Comparison of ENCODE assay signal across 17 cellular contexts in genomic region chr21:44616591-44616926, GRCh38. TPM values are rescaled to one million over a fixed set of nuclear protein-coding genes. Genes with fewer than 3 reads are reported as not detected.
DNase-seq lines count a peak whose midpoint lies in the region; ATAC-seq and TF ChIP-seq lines count a peak whose summit lies in the region.
"Had no signal": no experiment of that assay in that cellular context is flagged by ENCODE, and none has a peak within 500 bp of the region (broad histone marks: within the 10 kb centered on the region; RNA-seq: fewer than 3 reads in every experiment).

No MANE protein-coding gene starts in this region.

- peak overlapping the region; percentile 25 for H3K4me3 Mint-ChIP-seq in CD4-positive, alpha-beta T cell

- TF ChIP-seq CTCF in CD4-positive, alpha-beta T cell (IDR thresholded peaks at IDR 0.05): no peak
- no peak for TF ChIP-seq CTCF in mammary epithelial cell (conservative IDR thresholded peaks at IDR 0.05 in 1 of 2, IDR thresholded peaks at IDR 0.05 in 1 of 2; ENCODE audit: extremely low read depth in 1 of 2, insufficient read depth in 1 of 2, low read depth in 1 of 2, low read length in 2 of 2)
- TF ChIP-seq CTCF in stomach (IDR thresholded peaks at IDR 0.05): no peak

- peaks cover 30 to 54% (median 46%) of the 10 kb centered on the region in 10 experiments for H3K4me1 ChIP-seq in BLaER1 treated with 17β-estradiol and CSF1 and Interleukin-3, amounts not matched to agents 10 nM and 100 nM
- H3K4me1 ChIP-seq in mammary epithelial cell (ENCODE audit: insufficient read depth, low read length) (peaks cover 15% of the 10 kb centered on the region), stomach (no peaks in the 10 kb centered on the region)

- H4K20me1 ChIP-seq in BLaER1 treated with 17β-estradiol and CSF1 and Interleukin-3, amounts not matched to agents 10 nM and 100 nM: no peaks in the 10 kb centered on the region
- no peaks in the 10 kb centered on the region for H4K20me1 ChIP-seq in mammary epithelial cell (ENCODE audit: insufficient read depth, low read length)

- peaks cover 16% of the 10 kb centered on the region for H3K9me3 Mint-ChIP-seq in CD4-positive, alpha-beta T cell

- peak overlapping the region; percentile 1 for H2AFZ ChIP-seq in mammary epithelial cell (ENCODE audit: low read depth, low read length)
- H2AFZ ChIP-seq: PC-9 had no signal

- TF ChIP-seq POLR2A in stomach (IDR thresholded peaks at IDR 0.05): no peak

- in situ Hi-C loops in mammary epithelial cell (cut with MboI; ENCODE audit: low sequenced_read_pairs in 2 of 2): no loop called here

- peaks cover 52% of the 10 kb centered on the region for H3K4me1 Mint-ChIP-seq in CD4-positive, alpha-beta T cell (ENCODE audit: low read depth)

- intact Hi-C loops in CD4-positive, alpha-beta T cell (cut with DNase I, micrococcal nuclease): loop anchor here (5.0 to 10.0 kb wide), 3 partner anchors 36 to 106 kb away; partner anchors contain the start of genes KRTAP10-1 (in 1 of the 2) and KRTAP12-4 (in 1 of the 2)
- intact Hi-C loops in mammary epithelial cell (cut with micrococcal nuclease): no loop called here
- intact Hi-C loops in stomach (cut with DNase I; ENCODE audit: low total_unique reads): no loop called here

- 1% methylated on average over 14 of the region's 16 CpGs for WGBS in mammary epithelial cell (ENCODE audit: low coverage, missing lambda C conversion rate)
- WGBS in stomach, 5 donors: 70 to 83% (median 78%) methylated on average over 8 to 16 of the region's 16 CpGs

- DNase-seq in CD4-positive, alpha-beta T cell: no peak
- DNase-seq in mammary epithelial cell (peak; percentile 62), left kidney (ENCODE audit: low read depth, low spot score) (peak; percentile 44), NCI-H2081 (lab: John Stamatoyannopoulos, UW) (no peak), stomach (no peak), cerebellar nuclear complex (lab: John Stamatoyannopoulos, UW) (no peak)
- DNase-seq: DND-41, GDM1, IMR-90, Kasumi-1, NCI-H226, PC-9, Right ventricle myocardium superior had no signal

- H3K27ac ChIP-seq in BLaER1 treated with 17β-estradiol and CSF1 and Interleukin-3, amounts not matched to agents 10 nM and 100 nM: no peak overlapping the region; a peak in 1 of 22 replicates
- H3K27ac ChIP-seq in CD4-positive, alpha-beta T cell (ENCODE audit: low read depth, low read length): no peak overlapping the region
- H3K27ac ChIP-seq in mammary epithelial cell (ENCODE audit: insufficient read depth, low read depth, low read length) (no peak overlapping the region), stomach (no peak overlapping the region)
- H3K27ac ChIP-seq: PC-9 had no signal

- dilution Hi-C loops in mammary epithelial cell (cut with HindIII; ENCODE audit: low sequenced_read_pairs): no loop called here

- POLR2A ChIA-PET in CD4-positive, alpha-beta T cell (lab: Charles Lee): interaction anchor here (1.4 kb wide), 1 partner anchor 41 kb away, joined by 3 read pairs; the partner anchor contains the start of gene KRTAP12-3

- no peak for ATAC-seq in CD4-positive, alpha-beta T cell (ENCODE audit: poor library complexity)
- ATAC-seq in GM21390 (IDR thresholded peaks at IDR 0.05; ENCODE audit: unreplicated experiment): no peak

- no peak overlapping the region for H3K4me3 ChIP-seq in BLaER1 treated with 17β-estradiol and CSF1 and Interleukin-3, amounts not matched to agents 10 nM and 100 nM
- H3K4me3 ChIP-seq in mammary epithelial cell (replicated peaks in 1 of 3; ENCODE audit: insufficient read depth in 1 of 3, low read depth in 2 of 3, low read length in 3 of 3): no peak overlapping the region
- H3K4me3 ChIP-seq in stomach: no peak overlapping the region
- H3K4me3 ChIP-seq: PC-9 had no signal

- CTCF ChIA-PET in CD4-positive, alpha-beta T cell (lab: Charles Lee): no interaction called here
- CTCF ChIA-PET in mammary epithelial cell (lab: Charles Lee; ENCODE audit: low non-redundant PET): no interaction called here

- H3K27ac Mint-ChIP-seq in CD4-positive, alpha-beta T cell: no peak overlapping the region

- peaks cover 14 to 27% (median 16%) of the 10 kb centered on the region in 11 experiments for H3K9me3 ChIP-seq in BLaER1 treated with 17β-estradiol and CSF1 and Interleukin-3, amounts not matched to agents 10 nM and 100 nM (replicated peaks in 1 of 11)
- H3K9me3 ChIP-seq in CD4-positive, alpha-beta T cell (ENCODE audit: control insufficient read depth, low read length): peaks cover 13% of the 10 kb centered on the region
- peaks cover 10% of the 10 kb centered on the region for H3K9me3 ChIP-seq in mammary epithelial cell (replicated peaks; ENCODE audit: insufficient read depth, low read length)
- peaks cover 0 to 11% (median 6%) of the 10 kb centered on the region in 4 donors for H3K9me3 ChIP-seq in stomach

- no peaks in the 10 kb centered on the region for H3K27me3 Mint-ChIP-seq in CD4-positive, alpha-beta T cell

- H3K9ac ChIP-seq in BLaER1 treated with 17β-estradiol and CSF1 and Interleukin-3, amounts not matched to agents 10 nM and 100 nM: peak overlapping the region in 1 of 11 experiments; percentile 27; a peak in 2 of 22 replicates
- H3K9ac ChIP-seq in mammary epithelial cell (ENCODE audit: insufficient read depth, low read length): no peak overlapping the region

- peaks cover 0 to 5% (median 0%) of the 10 kb centered on the region in 11 experiments; a peak in 3 of 22 replicates for H3K27me3 ChIP-seq in BLaER1 treated with 17β-estradiol and CSF1 and Interleukin-3, amounts not matched to agents 10 nM and 100 nM
- H3K27me3 ChIP-seq in CD4-positive, alpha-beta T cell (ENCODE audit: control insufficient read depth, insufficient read depth, low read length): no peaks in the 10 kb centered on the region
- H3K27me3 ChIP-seq in mammary epithelial cell (ENCODE audit: insufficient read depth, low read length) (no peaks in the 10 kb centered on the region), stomach (peaks cover 0 to 46% (median 0%) of the 10 kb centered on the region in 3 donors)

- H3K4me2 ChIP-seq in BLaER1 treated with 17β-estradiol and CSF1 and Interleukin-3, amounts not matched to agents 10 nM and 100 nM: peak overlapping the region in 9 of 11 experiments; percentile 44 to 77 (median 65); a peak in 17 of 22 replicates
- peak overlapping the region; percentile 45 for H3K4me2 ChIP-seq in mammary epithelial cell (ENCODE audit: insufficient read depth, low read depth, low read length)
- H3K4me2 ChIP-seq: PC-9 had no signal

- peaks cover 28% of the 10 kb centered on the region for H3K36me3 Mint-ChIP-seq in CD4-positive, alpha-beta T cell (ENCODE audit: low read depth)

- no peak for TF ChIP-seq EP300 in stomach (IDR thresholded peaks at IDR 0.05)

- no TSS peak for BruUV-seq in mammary epithelial cell (replicated peaks; lab: Mats Ljungman, UMichigan)

- H3K36me3 ChIP-seq in BLaER1 treated with 17β-estradiol and CSF1 and Interleukin-3, amounts not matched to agents 10 nM and 100 nM: no peaks in the 10 kb centered on the region
- no peaks in the 10 kb centered on the region for H3K36me3 ChIP-seq in mammary epithelial cell (ENCODE audit: insufficient read depth, low read length)
- no peaks in the 10 kb centered on the region for H3K36me3 ChIP-seq in stomach

- H3K79me2 ChIP-seq in mammary epithelial cell (ENCODE audit: insufficient read depth, low read length): no peaks in the 10 kb centered on the region

RNA-seq across cellular contexts. Expression of gene KRTAP10-8, which starts 4.7 kb away (rescaled TPM):
- not detected for total RNA-seq in CD4-positive, alpha-beta T cell
- total RNA-seq in mammary epithelial cell: not detected
- polyA plus RNA-seq in mammary epithelial cell: not detected
- not detected for polyA minus RNA-seq in mammary epithelial cell
- total RNA-seq in stomach: not detected
- polyA plus RNA-seq in stomach: not detected
- total RNA-seq: IMR-90, PC-9, Right ventricle myocardium superior had no signal
- polyA plus RNA-seq: AG04450, BJ, IMR-90 had no signal

RNA-seq across cellular contexts. Expression of gene KRTAP10-9, which starts 10.3 kb away (rescaled TPM):
- total RNA-seq in CD4-positive, alpha-beta T cell: not detected
- total RNA-seq in mammary epithelial cell: not detected
- polyA plus RNA-seq in mammary epithelial cell: not detected
- polyA minus RNA-seq in mammary epithelial cell: not detected
- total RNA-seq in stomach: not detected
- not detected for polyA plus RNA-seq in stomach
- total RNA-seq: IMR-90, PC-9, Right ventricle myocardium superior had no signal
- polyA plus RNA-seq: AG04450, BJ, IMR-90 had no signal

RNA-seq across cellular contexts. Expression of gene KRTAP10-7, which starts 16.2 kb away (rescaled TPM):
- not detected for total RNA-seq in CD4-positive, alpha-beta T cell
- total RNA-seq in mammary epithelial cell: not detected
- not detected for polyA plus RNA-seq in mammary epithelial cell
- polyA minus RNA-seq in mammary epithelial cell: not detected
- not detected for total RNA-seq in stomach
- polyA plus RNA-seq in stomach: not detected
- total RNA-seq: IMR-90, PC-9, Right ventricle myocardium superior had no signal
- polyA plus RNA-seq: AG04450, BJ, IMR-90 had no signal

RNA-seq across cellular contexts. Expression of gene KRTAP10-10, which starts 20.6 kb away (rescaled TPM):
- not detected for total RNA-seq in CD4-positive, alpha-beta T cell
- total RNA-seq in mammary epithelial cell (not detected), stomach (not detected)
- polyA plus RNA-seq in mammary epithelial cell (not detected), stomach (not detected)
- polyA minus RNA-seq in mammary epithelial cell: not detected
- total RNA-seq: IMR-90, PC-9, Right ventricle myocardium superior had no signal
- polyA plus RNA-seq: AG04450, BJ, IMR-90 had no signal

RNA-seq across cellular contexts. Expression of gene KRTAP10-6, which starts 24.3 kb away (rescaled TPM):
- total RNA-seq in CD4-positive, alpha-beta T cell: not detected
- total RNA-seq in mammary epithelial cell (not detected), stomach (not detected)
- polyA plus RNA-seq in mammary epithelial cell (not detected), stomach (not detected)
- not detected for polyA minus RNA-seq in mammary epithelial cell
- total RNA-seq: IMR-90, PC-9, Right ventricle myocardium superior had no signal
- polyA plus RNA-seq: AG04450, BJ, IMR-90 had no signal

Comparison
In these comparisons a context has a peak if more than half of its experiments do, and no peak if none do; other contexts are left out.
1. DNase-seq: peak in mammary epithelial cell (single experiment) and left kidney (single experiment); none in CD4-positive, alpha-beta T cell (0 of 10), NCI-H2081 (0 of 2), stomach (single experiment) and cerebellar nuclear complex (0 of 2).
2. intact Hi-C loops: an anchor here in CD4-positive, alpha-beta T cell (5.0 to 10.0 kb wide); none called in mammary epithelial cell and stomach.